ENCODE assay signal across 1 cellular context in the genomic region with DNA sequence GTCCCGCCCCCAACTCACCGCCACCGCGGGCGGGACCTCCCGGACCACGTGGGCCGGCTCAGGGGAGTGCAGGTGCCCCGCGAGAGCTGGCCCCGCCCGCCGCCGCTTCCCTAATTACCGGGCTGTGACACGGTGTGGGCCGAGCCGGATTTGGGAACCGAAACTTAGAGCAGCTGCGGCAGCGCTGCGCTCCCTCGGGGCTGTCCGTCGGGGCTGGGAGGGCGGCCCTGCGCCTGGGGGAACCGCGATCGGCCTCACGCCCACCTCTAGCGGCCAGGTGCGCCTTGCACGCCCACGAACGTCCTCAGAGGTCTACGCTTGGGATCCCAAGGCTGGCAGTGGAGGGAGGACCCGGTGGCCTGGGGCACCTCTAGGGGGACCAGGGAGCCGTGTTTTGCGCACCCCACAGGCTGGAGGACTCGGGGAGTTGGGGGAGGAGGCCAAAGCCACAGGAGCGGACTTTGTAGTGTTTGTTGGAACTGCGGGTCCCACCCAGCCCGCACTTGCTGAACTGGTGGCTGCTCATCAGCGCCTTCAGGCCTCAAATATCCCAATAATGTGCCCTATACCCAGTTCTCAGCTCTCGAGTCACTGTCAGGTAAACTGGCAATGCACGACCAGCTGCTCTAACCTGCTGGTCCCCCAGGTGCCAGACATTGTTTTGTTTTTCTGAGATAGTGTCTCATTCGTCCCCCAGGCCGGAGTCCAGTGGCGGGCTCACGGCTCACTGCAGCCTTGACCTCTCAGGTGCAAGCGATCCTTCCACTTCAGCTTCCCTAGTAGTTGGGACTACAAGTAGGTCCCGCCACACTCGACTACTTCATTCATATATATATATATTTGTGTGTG.
A peak's percentile ranks its signal among the peaks of the same experiment; 100 is the strongest.
TF ChIP-seq lines count a peak whose summit lies in the region.

No MANE protein-coding gene starts in this region.

TF ChIP-seq in HepG2, 621 proteins besides CTCF, POLR2A, EP300 and RAD21 (continued from another document and continues in another):
- TF ChIP-seq, protein P1, sequence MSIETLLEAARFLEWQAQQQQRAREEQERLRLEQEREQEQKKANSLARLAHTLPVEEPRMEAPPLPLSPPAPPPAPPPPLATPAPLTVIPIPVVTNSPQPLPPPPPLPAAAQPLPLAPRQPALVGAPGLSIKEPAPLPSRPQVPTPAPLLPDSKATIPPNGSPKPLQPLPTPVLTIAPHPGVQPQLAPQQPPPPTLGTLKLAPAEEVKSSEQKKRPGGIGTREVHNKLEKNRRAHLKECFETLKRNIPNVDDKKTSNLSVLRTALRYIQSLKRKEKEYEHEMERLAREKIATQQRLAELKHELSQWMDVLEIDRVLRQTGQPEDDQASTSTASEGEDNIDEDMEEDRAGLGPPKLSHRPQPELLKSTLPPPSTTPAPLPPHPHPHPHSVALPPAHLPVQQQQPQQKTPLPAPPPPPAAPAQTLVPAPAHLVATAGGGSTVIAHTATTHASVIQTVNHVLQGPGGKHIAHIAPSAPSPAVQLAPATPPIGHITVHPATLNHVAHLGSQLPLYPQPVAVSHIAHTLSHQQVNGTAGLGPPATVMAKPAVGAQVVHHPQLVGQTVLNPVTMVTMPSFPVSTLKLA (IDR thresholded peaks at IDR 0.05): peak; percentile 32; the same call in 1 of the 2 replicates
- TF ChIP-seq, protein P2, sequence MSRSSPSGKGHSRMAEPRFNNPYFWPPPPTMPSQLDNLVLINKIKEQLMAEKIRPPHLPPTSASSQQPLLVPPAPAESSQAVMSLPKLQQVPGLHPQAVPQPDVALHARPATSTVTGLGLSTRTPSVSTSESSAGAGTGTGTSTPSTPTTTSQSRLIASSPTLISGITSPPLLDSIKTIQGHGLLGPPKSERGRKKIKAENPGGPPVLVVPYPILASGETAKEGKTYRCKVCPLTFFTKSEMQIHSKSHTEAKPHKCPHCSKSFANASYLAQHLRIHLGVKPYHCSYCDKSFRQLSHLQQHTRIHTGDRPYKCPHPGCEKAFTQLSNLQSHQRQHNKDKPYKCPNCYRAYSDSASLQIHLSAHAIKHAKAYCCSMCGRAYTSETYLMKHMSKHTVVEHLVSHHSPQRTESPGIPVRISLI (CRISPR knock-in tag; IDR thresholded peaks at IDR 0.05; ENCODE audit: borderline replicate concordance): peak; percentile 19; the same call in 1 of the 2 replicates
- peak; percentile 44; the same call in 1 of the 2 replicates for TF ChIP-seq BORCS8-MEF2B (CRISPR knock-in tag; IDR thresholded peaks at IDR 0.05)
- TF ChIP-seq IKZF1 (IDR thresholded peaks at IDR 0.05): no peak
- peak; percentile 83 for TF ChIP-seq SAP130 (CRISPR knock-in tag; IDR thresholded peaks at IDR 0.05; ENCODE audit: low read depth)
- no peak for TF ChIP-seq ZNF260 (CRISPR knock-in tag; IDR thresholded peaks at IDR 0.05; ENCODE audit: borderline replicate concordance, low read depth)
- TF ChIP-seq SOX5 (CRISPR knock-in tag; IDR thresholded peaks at IDR 0.05; ENCODE audit: borderline replicate concordance): 0 out of 2 replicates have a peak, but pooled peaks have one; percentile 15
- peak; percentile 73 for TF ChIP-seq ZNF891 (CRISPR knock-in tag; IDR thresholded peaks at IDR 0.05)
- no peak; the same call in 1 of the 2 replicates for TF ChIP-seq CBFB (CRISPR knock-in tag; IDR thresholded peaks at IDR 0.05)
- peak; percentile 28; the same call in 1 of the 2 replicates for TF ChIP-seq ZNF441 (CRISPR knock-in tag; IDR thresholded peaks at IDR 0.05; ENCODE audit: borderline replicate concordance)
- peak; percentile 65; the same call in 1 of the 2 replicates for TF ChIP-seq ERF (CRISPR knock-in tag; IDR thresholded peaks at IDR 0.05)
- TF ChIP-seq, protein P3, sequence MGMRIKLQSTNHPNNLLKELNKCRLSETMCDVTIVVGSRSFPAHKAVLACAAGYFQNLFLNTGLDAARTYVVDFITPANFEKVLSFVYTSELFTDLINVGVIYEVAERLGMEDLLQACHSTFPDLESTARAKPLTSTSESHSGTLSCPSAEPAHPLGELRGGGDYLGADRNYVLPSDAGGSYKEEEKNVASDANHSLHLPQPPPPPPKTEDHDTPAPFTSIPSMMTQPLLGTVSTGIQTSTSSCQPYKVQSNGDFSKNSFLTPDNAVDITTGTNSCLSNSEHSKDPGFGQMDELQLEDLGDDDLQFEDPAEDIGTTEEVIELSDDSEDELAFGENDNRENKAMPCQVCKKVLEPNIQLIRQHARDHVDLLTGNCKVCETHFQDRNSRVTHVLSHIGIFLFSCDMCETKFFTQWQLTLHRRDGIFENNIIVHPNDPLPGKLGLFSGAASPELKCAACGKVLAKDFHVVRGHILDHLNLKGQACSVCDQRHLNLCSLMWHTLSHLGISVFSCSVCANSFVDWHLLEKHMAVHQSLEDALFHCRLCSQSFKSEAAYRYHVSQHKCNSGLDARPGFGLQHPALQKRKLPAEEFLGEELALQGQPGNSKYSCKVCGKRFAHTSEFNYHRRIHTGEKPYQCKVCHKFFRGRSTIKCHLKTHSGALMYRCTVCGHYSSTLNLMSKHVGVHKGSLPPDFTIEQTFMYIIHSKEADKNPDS (CRISPR knock-in tag; IDR thresholded peaks at IDR 0.05): peak; percentile 57; the same call in 1 of the 2 replicates
- peak; percentile 52; the same call in 1 of the 2 replicates for TF ChIP-seq REPIN1 (CRISPR knock-in tag; IDR thresholded peaks at IDR 0.05; ENCODE audit: borderline replicate concordance, low read depth)
- TF ChIP-seq, protein P4, sequence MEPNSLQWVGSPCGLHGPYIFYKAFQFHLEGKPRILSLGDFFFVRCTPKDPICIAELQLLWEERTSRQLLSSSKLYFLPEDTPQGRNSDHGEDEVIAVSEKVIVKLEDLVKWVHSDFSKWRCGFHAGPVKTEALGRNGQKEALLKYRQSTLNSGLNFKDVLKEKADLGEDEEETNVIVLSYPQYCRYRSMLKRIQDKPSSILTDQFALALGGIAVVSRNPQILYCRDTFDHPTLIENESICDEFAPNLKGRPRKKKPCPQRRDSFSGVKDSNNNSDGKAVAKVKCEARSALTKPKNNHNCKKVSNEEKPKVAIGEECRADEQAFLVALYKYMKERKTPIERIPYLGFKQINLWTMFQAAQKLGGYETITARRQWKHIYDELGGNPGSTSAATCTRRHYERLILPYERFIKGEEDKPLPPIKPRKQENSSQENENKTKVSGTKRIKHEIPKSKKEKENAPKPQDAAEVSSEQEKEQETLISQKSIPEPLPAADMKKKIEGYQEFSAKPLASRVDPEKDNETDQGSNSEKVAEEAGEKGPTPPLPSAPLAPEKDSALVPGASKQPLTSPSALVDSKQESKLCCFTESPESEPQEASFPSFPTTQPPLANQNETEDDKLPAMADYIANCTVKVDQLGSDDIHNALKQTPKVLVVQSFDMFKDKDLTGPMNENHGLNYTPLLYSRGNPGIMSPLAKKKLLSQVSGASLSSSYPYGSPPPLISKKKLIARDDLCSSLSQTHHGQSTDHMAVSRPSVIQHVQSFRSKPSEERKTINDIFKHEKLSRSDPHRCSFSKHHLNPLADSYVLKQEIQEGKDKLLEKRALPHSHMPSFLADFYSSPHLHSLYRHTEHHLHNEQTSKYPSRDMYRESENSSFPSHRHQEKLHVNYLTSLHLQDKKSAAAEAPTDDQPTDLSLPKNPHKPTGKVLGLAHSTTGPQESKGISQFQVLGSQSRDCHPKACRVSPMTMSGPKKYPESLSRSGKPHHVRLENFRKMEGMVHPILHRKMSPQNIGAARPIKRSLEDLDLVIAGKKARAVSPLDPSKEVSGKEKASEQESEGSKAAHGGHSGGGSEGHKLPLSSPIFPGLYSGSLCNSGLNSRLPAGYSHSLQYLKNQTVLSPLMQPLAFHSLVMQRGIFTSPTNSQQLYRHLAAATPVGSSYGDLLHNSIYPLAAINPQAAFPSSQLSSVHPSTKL (CRISPR knock-in tag; IDR thresholded peaks at IDR 0.05): 0 out of 2 replicates have a peak, but pooled peaks have one; percentile 38
- 0 out of 2 replicates have a peak, but pooled peaks have one; percentile 4 for TF ChIP-seq ZNF12 (CRISPR knock-in tag; IDR thresholded peaks at IDR 0.05)
- peak; percentile 72; the same call in 1 of the 2 replicates for TF ChIP-seq ZNF232 (CRISPR knock-in tag; IDR thresholded peaks at IDR 0.05; ENCODE audit: borderline replicate concordance)
- TF ChIP-seq THAP11 (CRISPR knock-in tag; IDR thresholded peaks at IDR 0.05): peak; percentile 51
- peak; percentile 64 for TF ChIP-seq POLR2G (IDR thresholded peaks at IDR 0.05; ENCODE audit: low read depth, low read length)
- TF ChIP-seq SALL1 (CRISPR knock-in tag; IDR thresholded peaks at IDR 0.05): no peak; the same call in none of the 2 replicates
- TF ChIP-seq, protein P5, sequence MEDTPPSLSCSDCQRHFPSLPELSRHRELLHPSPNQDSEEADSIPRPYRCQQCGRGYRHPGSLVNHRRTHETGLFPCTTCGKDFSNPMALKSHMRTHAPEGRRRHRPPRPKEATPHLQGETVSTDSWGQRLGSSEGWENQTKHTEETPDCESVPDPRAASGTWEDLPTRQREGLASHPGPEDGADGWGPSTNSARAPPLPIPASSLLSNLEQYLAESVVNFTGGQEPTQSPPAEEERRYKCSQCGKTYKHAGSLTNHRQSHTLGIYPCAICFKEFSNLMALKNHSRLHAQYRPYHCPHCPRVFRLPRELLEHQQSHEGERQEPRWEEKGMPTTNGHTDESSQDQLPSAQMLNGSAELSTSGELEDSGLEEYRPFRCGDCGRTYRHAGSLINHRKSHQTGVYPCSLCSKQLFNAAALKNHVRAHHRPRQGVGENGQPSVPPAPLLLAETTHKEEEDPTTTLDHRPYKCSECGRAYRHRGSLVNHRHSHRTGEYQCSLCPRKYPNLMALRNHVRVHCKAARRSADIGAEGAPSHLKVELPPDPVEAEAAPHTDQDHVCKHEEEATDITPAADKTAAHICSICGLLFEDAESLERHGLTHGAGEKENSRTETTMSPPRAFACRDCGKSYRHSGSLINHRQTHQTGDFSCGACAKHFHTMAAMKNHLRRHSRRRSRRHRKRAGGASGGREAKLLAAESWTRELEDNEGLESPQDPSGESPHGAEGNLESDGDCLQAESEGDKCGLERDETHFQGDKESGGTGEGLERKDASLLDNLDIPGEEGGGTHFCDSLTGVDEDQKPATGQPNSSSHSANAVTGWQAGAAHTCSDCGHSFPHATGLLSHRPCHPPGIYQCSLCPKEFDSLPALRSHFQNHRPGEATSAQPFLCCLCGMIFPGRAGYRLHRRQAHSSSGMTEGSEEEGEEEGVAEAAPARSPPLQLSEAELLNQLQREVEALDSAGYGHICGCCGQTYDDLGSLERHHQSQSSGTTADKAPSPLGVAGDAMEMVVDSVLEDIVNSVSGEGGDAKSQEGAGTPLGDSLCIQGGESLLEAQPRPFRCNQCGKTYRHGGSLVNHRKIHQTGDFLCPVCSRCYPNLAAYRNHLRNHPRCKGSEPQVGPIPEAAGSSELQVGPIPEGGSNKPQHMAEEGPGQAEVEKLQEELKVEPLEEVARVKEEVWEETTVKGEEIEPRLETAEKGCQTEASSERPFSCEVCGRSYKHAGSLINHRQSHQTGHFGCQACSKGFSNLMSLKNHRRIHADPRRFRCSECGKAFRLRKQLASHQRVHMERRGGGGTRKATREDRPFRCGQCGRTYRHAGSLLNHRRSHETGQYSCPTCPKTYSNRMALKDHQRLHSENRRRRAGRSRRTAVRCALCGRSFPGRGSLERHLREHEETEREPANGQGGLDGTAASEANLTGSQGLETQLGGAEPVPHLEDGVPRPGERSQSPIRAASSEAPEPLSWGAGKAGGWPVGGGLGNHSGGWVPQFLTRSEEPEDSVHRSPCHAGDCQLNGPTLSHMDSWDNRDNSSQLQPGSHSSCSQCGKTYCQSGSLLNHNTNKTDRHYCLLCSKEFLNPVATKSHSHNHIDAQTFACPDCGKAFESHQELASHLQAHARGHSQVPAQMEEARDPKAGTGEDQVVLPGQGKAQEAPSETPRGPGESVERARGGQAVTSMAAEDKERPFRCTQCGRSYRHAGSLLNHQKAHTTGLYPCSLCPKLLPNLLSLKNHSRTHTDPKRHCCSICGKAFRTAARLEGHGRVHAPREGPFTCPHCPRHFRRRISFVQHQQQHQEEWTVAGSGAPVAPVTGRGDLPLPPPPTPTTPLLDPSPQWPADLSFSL (CRISPR knock-in tag; IDR thresholded peaks at IDR 0.05): peak; percentile 71; the same call in 1 of the 2 replicates
- TF ChIP-seq ZNF501 (CRISPR knock-in tag; IDR thresholded peaks at IDR 0.05): peak; percentile 57
- TF ChIP-seq ZSCAN21 (CRISPR knock-in tag; IDR thresholded peaks at IDR 0.05; ENCODE audit: borderline replicate concordance): peak; percentile 56; the same call in 1 of the 2 replicates
- no peak for TF ChIP-seq ZNF644 (CRISPR knock-in tag; IDR thresholded peaks at IDR 0.05; ENCODE audit: low read depth)
- TF ChIP-seq, protein P6, sequence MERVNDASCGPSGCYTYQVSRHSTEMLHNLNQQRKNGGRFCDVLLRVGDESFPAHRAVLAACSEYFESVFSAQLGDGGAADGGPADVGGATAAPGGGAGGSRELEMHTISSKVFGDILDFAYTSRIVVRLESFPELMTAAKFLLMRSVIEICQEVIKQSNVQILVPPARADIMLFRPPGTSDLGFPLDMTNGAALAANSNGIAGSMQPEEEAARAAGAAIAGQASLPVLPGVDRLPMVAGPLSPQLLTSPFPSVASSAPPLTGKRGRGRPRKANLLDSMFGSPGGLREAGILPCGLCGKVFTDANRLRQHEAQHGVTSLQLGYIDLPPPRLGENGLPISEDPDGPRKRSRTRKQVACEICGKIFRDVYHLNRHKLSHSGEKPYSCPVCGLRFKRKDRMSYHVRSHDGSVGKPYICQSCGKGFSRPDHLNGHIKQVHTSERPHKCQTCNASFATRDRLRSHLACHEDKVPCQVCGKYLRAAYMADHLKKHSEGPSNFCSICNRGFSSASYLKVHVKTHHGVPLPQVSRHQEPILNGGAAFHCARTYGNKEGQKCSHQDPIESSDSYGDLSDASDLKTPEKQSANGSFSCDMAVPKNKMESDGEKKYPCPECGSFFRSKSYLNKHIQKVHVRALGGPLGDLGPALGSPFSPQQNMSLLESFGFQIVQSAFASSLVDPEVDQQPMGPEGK (CRISPR knock-in tag; IDR thresholded peaks at IDR 0.05): peak; percentile 67
- TF ChIP-seq HNF4G (IDR thresholded peaks at IDR 0.05; ENCODE audit: borderline replicate concordance, low read depth, low read length): peak; percentile 37; the same call in 1 of the 2 replicates
- peak; percentile 64; the same call in 1 of the 2 replicates for TF ChIP-seq HNF4G (CRISPR knock-in tag; IDR thresholded peaks at IDR 0.05; ENCODE audit: borderline replicate concordance, low read depth)
- TF ChIP-seq ZNF678 (CRISPR knock-in tag; IDR thresholded peaks at IDR 0.05): 0 out of 2 replicates have a peak, but pooled peaks have one; percentile 51
- TF ChIP-seq TCF7L2 (IDR thresholded peaks at IDR 0.05; ENCODE audit: low read depth, low read length): no peak
- peak; percentile 83; the same call in 1 of the 2 replicates for TF ChIP-seq ARID2 (CRISPR knock-in tag; IDR thresholded peaks at IDR 0.05; ENCODE audit: borderline replicate concordance)
- TF ChIP-seq SMAD1 (CRISPR knock-in tag; IDR thresholded peaks at IDR 0.05; ENCODE audit: borderline replicate concordance, low read depth): peak; percentile 70; the same call in 1 of the 2 replicates
- 0 out of 2 replicates have a peak, but pooled peaks have one; percentile 28 for TF ChIP-seq ISL2 (CRISPR knock-in tag; IDR thresholded peaks at IDR 0.05)
- TF ChIP-seq MED1 (CRISPR knock-in tag; IDR thresholded peaks at IDR 0.05): 0 out of 2 replicates have a peak, but pooled peaks have one; percentile 33
- no peak for TF ChIP-seq ZNF772 (CRISPR knock-in tag; IDR thresholded peaks at IDR 0.05)
- TF ChIP-seq DPF2 (CRISPR knock-in tag; IDR thresholded peaks at IDR 0.05; ENCODE audit: borderline replicate concordance, low read depth): no peak
- no peak for TF ChIP-seq HNRNPH1 (optimal IDR thresholded peaks at IDR 0.05; ENCODE audit: low read depth, low read length)
- no peak for TF ChIP-seq SNAPC2 (CRISPR knock-in tag; IDR thresholded peaks at IDR 0.05)
